ENCODE assay signal across 2 cellular contexts in genomic region chr1:203898458-203899244, GRCh38.
TF ChIP-seq lines count a peak whose summit lies in the region.

No MANE protein-coding gene starts in this region.

TF ChIP-seq in A549, 52 proteins besides CTCF, POLR2A, EP300 and RAD21:
- TF ChIP-seq PHF8 (IDR thresholded peaks at IDR 0.05; ENCODE audit: borderline replicate concordance, low read depth) (no peak), CEBPB (IDR thresholded peaks at IDR 0.05) (no peak), ATOH8 (CRISPR knock-in tag; IDR thresholded peaks at IDR 0.05; ENCODE audit: low read depth) (no peak), CHD4 (IDR thresholded peaks at IDR 0.05; ENCODE audit: borderline replicate concordance) (no peak), HMGXB4 (CRISPR knock-in tag; IDR thresholded peaks at IDR 0.05; ENCODE audit: borderline replicate concordance) (no peak), KDM5A (IDR thresholded peaks at IDR 0.05) (no peak), TP53 (CRISPR knock-in tag; IDR thresholded peaks at IDR 0.05) (no peak), BHLHE40 (IDR thresholded peaks at IDR 0.05; ENCODE audit: low read depth, low read length) (no peak)

TF ChIP-seq in K562, 482 proteins besides CTCF, POLR2A, EP300 and RAD21:
- no peak for TF ChIP-seq HDAC8 (tag; IDR thresholded peaks at IDR 0.05)
- TF ChIP-seq ZBTB43 (CRISPR knock-in tag; IDR thresholded peaks at IDR 0.05), result no peak
- TF ChIP-seq ATF6 (CRISPR knock-in tag; IDR thresholded peaks at IDR 0.05), result no peak
- no peak for TF ChIP-seq CBFB (CRISPR knock-in tag; IDR thresholded peaks at IDR 0.05)
- TF ChIP-seq SP1 (CRISPR knock-in tag; IDR thresholded peaks at IDR 0.05), result no peak
- TF ChIP-seq TAF15 (IDR thresholded peaks at IDR 0.05; ENCODE audit: low read depth, low read length), result no peak
- no peak for TF ChIP-seq FOXK1 (CRISPR knock-in tag; IDR thresholded peaks at IDR 0.05; ENCODE audit: borderline replicate concordance)
- no peak for TF ChIP-seq TOE1 (IDR thresholded peaks at IDR 0.05; ENCODE audit: borderline replicate concordance)
- TF ChIP-seq TOE1 (CRISPR knock-in tag; IDR thresholded peaks at IDR 0.05; ENCODE audit: borderline replicate concordance, low read depth), result no peak
- TF ChIP-seq ZNF561 (CRISPR knock-in tag; conservative IDR thresholded peaks at IDR 0.05), result no peak
